8 cellular contexts compared by ENCODE assay signal in the genomic region with DNA sequence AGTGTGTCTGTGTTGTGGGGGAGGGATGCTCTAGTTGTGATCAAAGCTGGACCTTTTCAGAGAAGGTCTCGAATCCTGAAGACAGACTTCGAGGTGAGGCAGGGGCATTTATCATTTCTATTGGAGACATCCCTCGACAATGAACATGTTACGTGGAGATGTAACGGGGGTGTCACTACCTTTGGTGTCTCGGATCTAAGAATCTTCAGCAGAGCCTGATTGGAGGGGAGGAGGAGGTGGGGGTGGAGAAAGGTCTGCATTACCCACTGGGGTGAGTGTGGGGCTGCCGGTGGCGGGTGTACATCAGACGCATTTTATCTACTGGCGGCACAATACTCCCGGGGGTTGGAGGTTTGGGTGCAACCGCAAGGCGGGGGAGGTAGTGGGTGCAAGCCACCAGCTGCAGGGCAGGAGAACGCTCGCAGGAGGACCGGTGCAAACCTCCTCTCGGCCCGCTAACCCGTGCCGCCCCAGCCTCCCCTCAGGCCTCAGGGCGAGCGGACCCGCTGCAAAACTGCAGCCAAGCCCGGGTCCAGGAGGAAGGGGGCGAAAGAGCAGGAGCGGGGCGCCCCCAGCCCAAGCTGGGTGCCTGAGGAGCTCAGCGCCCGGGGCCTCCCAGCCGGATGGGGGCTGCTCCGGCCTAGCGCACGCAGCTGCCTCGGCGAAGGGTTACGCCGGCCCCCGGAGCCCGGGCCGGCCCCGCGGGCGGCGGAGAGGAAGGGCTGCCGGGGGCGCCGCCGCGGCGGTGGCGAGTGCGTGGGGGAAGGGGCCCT. TPM values are rescaled to one million over a fixed set of nuclear protein-coding genes. Genes with fewer than 3 reads are reported as not detected.
DNase-seq lines count a peak whose midpoint lies in the region; ATAC-seq, FAIRE-seq and TF ChIP-seq lines count a peak whose summit lies in the region.

No MANE protein-coding gene starts in this region.

- H3K36me3 ChIP-seq in RWPE2 (ENCODE audit: low read depth) (no peaks in the 10 kb centered on the region), pancreas (no peaks in the 10 kb centered on the region), tibial artery (no peaks in the 10 kb centered on the region)

- no peak for TF ChIP-seq CTCF in RWPE2 (IDR thresholded peaks at IDR 0.05; ENCODE audit: poor library complexity, severe bottlenecking)
- no peak for TF ChIP-seq CTCF in pancreas (IDR thresholded peaks at IDR 0.05)
- TF ChIP-seq CTCF in tibial artery (IDR thresholded peaks at IDR 0.05), result no peak

- H3K9me3 ChIP-seq in RWPE2 (ENCODE audit: severe bottlenecking) (no peaks in the 10 kb centered on the region), pancreas (no peaks in the 10 kb centered on the region), tibial artery (no peaks in the 10 kb centered on the region)

- ATAC-seq in GM19328 (IDR thresholded peaks at IDR 0.05; ENCODE audit: unreplicated experiment) (peak; percentile 22), RWPE2 (ENCODE audit: low read depth) (peak; percentile 52), pancreas (peak in 3 of 4 donors; percentile 8 to 21 (median 10))

- intact Hi-C loops in head of caudate nucleus (cut with DNase I) (loop anchor here (5.0 kb wide), 1 partner anchor 44 kb away; no protein-coding TSS in a partner anchor), pancreas (cut with DNase I) (no loop called here), tibial artery (cut with DNase I; ENCODE audit: low total_unique reads) (no loop called here)

- H3K27ac ChIP-seq in RWPE2 (ENCODE audit: poor library complexity, severe bottlenecking), result peak overlapping the region; percentile 80
- H3K27ac ChIP-seq in pancreas, result peak overlapping the region; percentile 70 to 90 (median 86)
- H3K27ac ChIP-seq in tibial artery, result peak overlapping the region; percentile 83 to 92

- H3K27me3 ChIP-seq in RWPE2 (ENCODE audit: insufficient read depth, poor library complexity, severe bottlenecking) (no peaks in the 10 kb centered on the region), pancreas (no peaks in the 10 kb centered on the region), tibial artery (no peaks in the 10 kb centered on the region)

- WGBS in pancreas, 2 donors, result 0 to 1% methylated on average over 25 to 52 of the region's 52 CpGs

- peaks cover 9% of the 10 kb centered on the region for H3K4me1 ChIP-seq in RWPE2 (ENCODE audit: insufficient read depth, poor library complexity, severe bottlenecking)
- H3K4me1 ChIP-seq in pancreas, result peaks cover 19 to 40% (median 29%) of the 10 kb centered on the region in 3 donors
- H3K4me1 ChIP-seq in tibial artery, result peaks cover 0 to 26% (median 11%) of the 10 kb centered on the region in 4 donors

- peak; percentile 53 for DNase-seq in CD1c-positive myeloid dendritic cell (ENCODE audit: extremely low spot score)
- DNase-seq in HK-2 (ENCODE audit: unreplicated experiment), result peak; percentile 55
- no peak for DNase-seq in RWPE2 (ENCODE audit: low spot score)
- peak; percentile 79 for DNase-seq in activated gamma-delta T cell treated with anti-CD3 and anti-CD28 coated beads, Interleukin-2, amount 50 U/mL, for 16 hours (ENCODE audit: low read depth)
- DNase-seq in head of caudate nucleus, result peak; percentile 43 to 85 (median 67)
- DNase-seq in pancreas, result peak in 5 of 6 donors; percentile 32 to 77 (median 47)
- peak in 1 of 2 donors; percentile 68 for DNase-seq in tibial artery

- no peak for FAIRE-seq in pancreas (lab: Jason Lieb, UNC)

- H3K4me3 ChIP-seq in RWPE2 (ENCODE audit: severe bottlenecking) (peak overlapping the region; percentile 92), pancreas (peak overlapping the region; percentile 88 to 99 (median 96)), tibial artery (peak overlapping the region; percentile 89)

RNA-seq across cellular contexts. Expression of gene ZNF652, which starts 0.7 kb away (rescaled TPM):
- 10 to 100 TPM; 16.8 to 32.4 (median 22.7) TPM for total RNA-seq in pancreas
- polyA plus RNA-seq in pancreas, result 10 to 100 TPM; 17.0 to 18.6 TPM

RNA-seq across cellular contexts. Expression of gene PHB1, which starts 53.4 kb away (rescaled TPM):
- total RNA-seq in pancreas, result 10 to 100 TPM; 30.1 to 71.8 (median 59.4) TPM
- polyA plus RNA-seq in pancreas, result 10 to 100 TPM; 37.6 to 52.8 TPM
